Comparison of ENCODE assay signal across 16 cellular contexts in genomic region chr1:51618715-51619114, GRCh38. TPM values are rescaled to one million over a fixed set of nuclear protein-coding genes. Genes with fewer than 3 reads are reported as not detected.
DNase-seq lines count a peak whose midpoint lies in the region; ATAC-seq, FAIRE-seq and TF ChIP-seq lines count a peak whose summit lies in the region.
"Had no signal": no experiment of that assay in that cellular context is flagged by ENCODE, and none has a peak within 500 bp of the region (broad histone marks: within the 10 kb centered on the region; RNA-seq: fewer than 3 reads in every experiment).

No MANE protein-coding gene starts in this region.

- WGBS in A549 (ENCODE audit: missing lambda C conversion rate) = 58% methylated on average over 1 of the region's 1 CpG

- intact Hi-C loops in dorsolateral prefrontal cortex (cut with DNase I) = loop anchor here (5.0 kb wide), 1 partner anchor 36 kb away; no protein-coding TSS in a partner anchor

- H3K4me2 ChIP-seq in A549 (peak overlapping the region; percentile 66; the same call in 2 of the 3 replicates), osteoblast (ENCODE audit: insufficient read depth, low read length) (peak overlapping the region; percentile 95)
- H3K4me2 ChIP-seq: KMS-11 had no signal

- H4K20me1 ChIP-seq in osteoblast (ENCODE audit: insufficient read depth, low read length) = peaks cover 13% of the 10 kb centered on the region

- no peaks in the 10 kb centered on the region for H3K9me3 ChIP-seq in A549
- no peaks in the 10 kb centered on the region for H3K9me3 ChIP-seq in HEK293 (ENCODE audit: control insufficient read depth, insufficient read depth, low read depth, low read length)
- no peaks in the 10 kb centered on the region for H3K9me3 ChIP-seq in endocrine pancreas (ENCODE audit: control insufficient read depth, low read length)
- no peaks in the 10 kb centered on the region for H3K9me3 ChIP-seq in osteoblast (ENCODE audit: low read depth, low read length)
- H3K9me3 ChIP-seq: neutrophil had no signal

- TF ChIP-seq RAD21 in A549 (conservative IDR thresholded peaks at IDR 0.05 in 1 of 2, IDR thresholded peaks at IDR 0.05 in 1 of 2) = no peak

- TF ChIP-seq POLR2A in A549 (IDR thresholded peaks at IDR 0.05; ENCODE audit: low read length) = no peak

- POLR2A ChIA-PET in A549 (lab: Yijun Ruan, JAX) = no interaction called here
- POLR2A ChIA-PET in HEK293 (lab: Yijun Ruan, JAX) = no interaction called here

- ATAC-seq in A549 (no peak), HG03521 (IDR thresholded peaks at IDR 0.05; ENCODE audit: unreplicated experiment) (no peak)

- no peak overlapping the region for H2AFZ ChIP-seq in osteoblast (ENCODE audit: low read length)

- no peak overlapping the region for H3K9ac ChIP-seq in endocrine pancreas (ENCODE audit: control insufficient read depth, insufficient read depth, low read length)
- H3K9ac ChIP-seq: KMS-11 had no signal

- DNase-seq in A549 (ENCODE audit: low read depth in 1 of 2, low spot score in 1 of 2) (no peak), osteoblast (ENCODE audit: insufficient read length, low spot score, missing footprints) (no peak), activated gamma-delta T cell treated with Interleukin-2 at 50 U/mL for 16 hours (no peak), dorsolateral prefrontal cortex (no peak), LoVo (ENCODE audit: low spot score) (no peak)
- DNase-seq: DMS79 treated with DMSO at 0.1 percent for 48 hours; kidney; NCI-H187 treated with DMSO at 0.1 percent for 48 hours; SIG-M5; stimulated activated CD8-positive, alpha-beta memory T cell treated with anti-CD3 and anti-CD28 coated beads, Interleukin-4, amount 100 ng/mL, for 48 hours had no signal

- H3K27me3 ChIP-seq in endocrine pancreas (ENCODE audit: control insufficient read depth, insufficient read depth, low read length) = no peaks in the 10 kb centered on the region
- no peaks in the 10 kb centered on the region for H3K27me3 ChIP-seq in osteoblast (ENCODE audit: insufficient read depth, low read length)
- no peaks in the 10 kb centered on the region for H3K27me3 ChIP-seq in dorsolateral prefrontal cortex
- H3K27me3 ChIP-seq: neutrophil had no signal

- H3K27ac ChIP-seq in A549 = no peak overlapping the region; a peak in 1 of 6 replicates
- no peak overlapping the region for H3K27ac ChIP-seq in HEK293 (ENCODE audit: extremely low read depth, low read depth, low read length)
- H3K27ac ChIP-seq in osteoblast (ENCODE audit: low read depth, low read length) = no peak overlapping the region
- peak overlapping the region in 9 of 59 donors; percentile 4 to 94 (median 18) for H3K27ac ChIP-seq in dorsolateral prefrontal cortex
- H3K27ac ChIP-seq: KMS-11 had no signal

- H3K4me1 ChIP-seq in A549 (peaks cover 61% of the 10 kb centered on the region), HEK293 (ENCODE audit: control insufficient read depth, insufficient read depth, low read length) (peaks cover 30% of the 10 kb centered on the region), endocrine pancreas (ENCODE audit: control insufficient read depth, insufficient read depth, low read length) (peaks cover 17% of the 10 kb centered on the region), osteoblast (ENCODE audit: insufficient read depth, low read length) (peaks cover 23% of the 10 kb centered on the region)

- CTCF ChIA-PET in A549 (lab: Yijun Ruan, JAX) (interaction anchor here (1.0 to 1.4 kb wide), 2 partner anchors 8 to 9 kb away, joined by 3 to 5 read pairs; no protein-coding TSS in a partner anchor), HEK293 (lab: Yijun Ruan, JAX) (interaction anchor here (0.6 kb wide), 2 partner anchors 9 to 279 kb away, joined by 3 to 6 read pairs; no protein-coding TSS in a partner anchor)

- FAIRE-seq in A549 (lab: Jason Lieb, UNC) = no peak
- FAIRE-seq: frontal cortex, kidney had no signal

- H3K36me3 ChIP-seq in HEK293 (ENCODE audit: control insufficient read depth in 2 of 2, insufficient read depth in 1 of 2, low read length in 2 of 2) (no peaks in the 10 kb centered on the region), endocrine pancreas (ENCODE audit: control insufficient read depth, insufficient read depth, low read length) (no peaks in the 10 kb centered on the region), osteoblast (ENCODE audit: insufficient read depth, low read length) (no peaks in the 10 kb centered on the region)
- H3K36me3 ChIP-seq: neutrophil had no signal

- TF ChIP-seq EP300 in A549 (IDR thresholded peaks at IDR 0.05) = no peak

- no peak overlapping the region for H3K4me3 ChIP-seq in A549
- H3K4me3 ChIP-seq in HEK293 (ENCODE audit: low read depth, low read length) = no peak overlapping the region
- H3K4me3 ChIP-seq in endocrine pancreas (ENCODE audit: control insufficient read depth, insufficient read depth, low read length) = peak overlapping the region; percentile 83
- H3K4me3 ChIP-seq in osteoblast (ENCODE audit: insufficient read depth, low read length) = no peak overlapping the region
- peak overlapping the region in 26 of 59 donors; percentile 3 to 99 (median 87) for H3K4me3 ChIP-seq in dorsolateral prefrontal cortex

- TF ChIP-seq CTCF in A549 (IDR thresholded peaks at IDR 0.05) = no peak
- no peak for TF ChIP-seq CTCF in HEK293 (tag by site-specific recombination; IDR thresholded peaks at IDR 0.05)
- TF ChIP-seq CTCF in osteoblast (IDR thresholded peaks at IDR 0.05; ENCODE audit: extremely low read depth, low read depth, low read length) = no peak
- TF ChIP-seq CTCF in dorsolateral prefrontal cortex (IDR thresholded peaks at IDR 0.05 in 54 of 56, conservative IDR thresholded peaks at IDR 0.05 in 2 of 56; ENCODE audit: low read depth in 1 of 56, partially characterized antibody in 56 of 56) = no peak

- peaks cover 62% of the 10 kb centered on the region for H3K79me2 ChIP-seq in osteoblast (ENCODE audit: insufficient read depth, low read length)

TF ChIP-seq in A549, 52 proteins besides CTCF, POLR2A, EP300 and RAD21:
- no peak for TF ChIP-seq CHD2 (IDR thresholded peaks at IDR 0.05; ENCODE audit: low read length, partially characterized antibody)
- TF ChIP-seq POLR2AphosphoS2 (conservative IDR thresholded peaks at IDR 0.05; ENCODE audit: low read length) = no peak
- no peak for TF ChIP-seq HEYL (CRISPR knock-in tag; IDR thresholded peaks at IDR 0.05)
- no peak for TF ChIP-seq NPAS2 (CRISPR knock-in tag; IDR thresholded peaks at IDR 0.05; ENCODE audit: borderline replicate concordance)
- TF ChIP-seq JUN (IDR thresholded peaks at IDR 0.05) = no peak
- no peak for TF ChIP-seq NFE2L2 (conservative IDR thresholded peaks at IDR 0.05; ENCODE audit: low read length)
- no peak for TF ChIP-seq USF2 (IDR thresholded peaks at IDR 0.05)
- TF ChIP-seq KDM5A (IDR thresholded peaks at IDR 0.05) = no peak
- no peak for TF ChIP-seq GATA3 (IDR thresholded peaks at IDR 0.05; ENCODE audit: borderline replicate concordance)

TF ChIP-seq in HEK293, 187 proteins besides CTCF, POLR2A, EP300 and RAD21:
- TF ChIP-seq PRDM1 (tag by site-specific recombination; IDR thresholded peaks at IDR 0.05) (peak; percentile 95), GLIS2 (tag by site-specific recombination; IDR thresholded peaks at IDR 0.05) (no peak)

RNA-seq across cellular contexts. Expression of gene OSBPL9, which starts 1.8 kb away (rescaled TPM):
- polyA plus RNA-seq in A549 (2011; rRNA removed) (93.7 and 108 TPM in 2 replicates), A549 (2017; fragmentation: RNase III; extraction: RNeasy Plus Mini Kit Qiagen cat#74134 plus additional on column Dnase treatment) (45.1 to 52.9 TPM (median 52.6 TPM) in 3 replicates)
- 21.0 and 30.1 TPM in 2 replicates for polyA plus RNA-seq in A549 (2012; cell fraction: cytosol; rRNA removed)
- 12.7 and 18.9 TPM in 2 replicates for polyA plus RNA-seq in A549 (2012; cell fraction: nucleus; rRNA removed)
- 139 and 185 TPM in 2 replicates for polyA minus RNA-seq in A549 (2011; rRNA and poly(A)+ RNA removed)
- total RNA-seq in osteoblast (87.9 and 96.4 TPM in 2 replicates), dorsolateral prefrontal cortex (100 to 1,000 TPM in 1 of 120 experiments, 10 to 100 TPM in 119; 37.0 to 103 (median 54.2) TPM)
